ENCODE assay signal across 8 cellular contexts in the genomic region with DNA sequence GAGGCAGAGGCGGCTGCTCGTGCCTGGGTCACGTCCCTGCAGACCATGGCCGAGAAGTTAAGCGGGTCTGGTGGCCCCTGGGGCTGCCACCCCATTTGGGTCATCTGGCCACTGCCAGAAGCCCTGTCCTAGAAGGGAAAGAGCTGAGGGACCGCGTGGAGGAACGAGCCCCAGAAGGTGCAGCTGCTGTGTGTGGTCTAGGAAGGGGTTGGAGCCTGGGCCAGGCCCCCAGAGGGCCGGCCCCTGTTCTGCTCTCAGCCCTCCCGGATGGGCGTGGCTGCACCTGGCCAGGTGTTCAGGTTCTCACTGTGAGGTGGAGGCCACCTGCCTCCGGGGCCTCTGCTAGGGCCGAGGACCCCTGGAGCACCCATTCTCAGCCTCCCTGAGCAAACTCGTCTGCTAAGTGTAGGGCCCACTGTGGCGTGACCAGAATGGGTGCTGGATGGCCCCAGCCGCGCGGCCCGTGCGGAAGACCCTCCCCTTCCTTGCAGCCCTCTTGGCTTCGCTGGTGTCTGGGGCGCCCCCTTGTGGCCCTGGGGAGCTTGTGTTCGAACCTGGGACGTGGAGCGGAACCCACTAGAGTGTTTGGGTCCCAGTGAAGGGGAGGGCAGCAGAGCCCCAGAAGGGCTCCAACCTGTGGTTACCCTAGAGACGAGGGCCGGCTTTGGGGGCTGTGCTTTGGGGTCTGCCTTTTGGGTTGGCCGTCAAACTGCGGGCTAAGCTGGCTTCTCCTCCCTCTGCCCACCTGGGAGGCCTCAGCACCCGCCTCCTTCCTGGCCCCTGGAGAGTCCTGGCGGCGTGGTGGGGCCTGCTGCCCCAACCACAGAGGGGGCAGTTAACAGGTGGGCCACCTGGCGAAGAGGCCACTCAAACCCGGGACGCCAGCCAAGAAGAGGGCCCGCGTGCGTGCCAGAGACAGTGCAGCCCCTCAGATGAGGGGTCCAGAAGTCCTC. TPM values are rescaled to one million over a fixed set of nuclear protein-coding genes. Genes with fewer than 3 reads are reported as not detected.
DNase-seq lines count a peak whose midpoint lies in the region; ATAC-seq and TF ChIP-seq lines count a peak whose summit lies in the region.

No MANE protein-coding gene starts in this region.

- peaks cover 17% of the 10 kb centered on the region for H3K36me3 ChIP-seq in MG63

- intact Hi-C loops in head of caudate nucleus (cut with DNase I), result no loop called here

- ATAC-seq in GM18909 (IDR thresholded peaks at IDR 0.05; ENCODE audit: poor library complexity, unreplicated experiment) (no peak), GM21737 (IDR thresholded peaks at IDR 0.05; ENCODE audit: unreplicated experiment) (no peak)

- H3K27me3 ChIP-seq in MG63, result no peaks in the 10 kb centered on the region

- DNase-seq in ELF-1 (ENCODE audit: low read depth, low spot score), result peak; percentile 90
- DNase-seq in MG63, result peak; percentile 74
- DNase-seq in SIG-M5 (lab: John Stamatoyannopoulos, UW), result peak; percentile 42
- DNase-seq in activated naive CD4-positive, alpha-beta T cell (lab: John Stamatoyannopoulos, UW), result peak; percentile 54 to 71 (median 61)
- peak in 33 of 42 donors; percentile 12 to 75 (median 42) for DNase-seq in head of caudate nucleus
- peak; percentile 11 for DNase-seq in retinal pigment epithelial cell (ENCODE audit: low read depth)

- peak; percentile 84 for TF ChIP-seq CTCF in retinal pigment epithelial cell (conservative IDR thresholded peaks at IDR 0.05; ENCODE audit: low read depth, low read length)

- H3K9me3 ChIP-seq in MG63, result no peaks in the 10 kb centered on the region

- H3K4me3 ChIP-seq in MG63, result peak overlapping the region; percentile 81
- peak overlapping the region; percentile 68 for H3K4me3 ChIP-seq in retinal pigment epithelial cell (ENCODE audit: low read length)

RNA-seq across cellular contexts. Expression of a gene that starts 49.3 kb away (rescaled TPM):
- not detected in 2 replicates for total RNA-seq in MG63 (2014; rRNA removed; shearing (Covaris generic); ENCODE audit: low replicate concordance)

RNA-seq across cellular contexts. Expression of a gene that starts 57.5 kb away (rescaled TPM):
- not detected in 2 replicates for total RNA-seq in MG63 (2014; rRNA removed; shearing (Covaris generic); ENCODE audit: low replicate concordance)

Comparison
In these comparisons a context has a peak if more than half of its experiments do, and no peak if none do; other contexts are left out.
1. DNase-seq: peak in every context shown above with its lines; median percentile 90 in ELF-1; 74 in MG63; 61 in activated naive CD4-positive, alpha-beta T cell; 42 in SIG-M5; 42 in head of caudate nucleus; 11 in retinal pigment epithelial cell.